Comparison of ENCODE assay signal across 24 cellular contexts in the genomic region with DNA sequence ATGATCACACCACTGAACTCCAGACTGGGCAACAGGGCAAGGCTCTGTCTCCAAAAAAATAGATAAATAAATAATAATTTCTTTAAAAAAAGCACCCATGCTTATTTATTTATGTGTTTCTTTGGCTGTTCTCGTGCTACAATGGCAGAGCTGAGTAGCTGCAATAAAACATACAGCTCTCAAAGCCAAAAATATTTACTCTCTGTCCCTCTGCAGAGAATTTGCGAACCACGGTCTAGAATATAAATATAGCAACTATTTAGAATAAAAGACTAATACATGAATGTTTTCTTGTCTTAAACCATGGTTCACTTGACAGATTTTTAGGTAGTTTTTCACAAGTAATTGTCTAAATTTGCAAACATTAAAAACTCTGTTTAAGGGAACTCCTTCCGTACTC.
"Had no signal": no experiment of that assay in that cellular context is flagged by ENCODE, and none has a peak within 500 bp of the region (broad histone marks: within the 10 kb centered on the region; RNA-seq: fewer than 3 reads in every experiment).

No MANE protein-coding gene starts in this region.

- H3K9me3 Mint-ChIP-seq: immature natural killer cell; mesothelial cell of epicardium; naive B cell; natural killer cell treated with Interleukin-12 subunit alpha and Interleukin-12 subunit beta and Interleukin-15 and Interleukin-18, amount 100 ng/mL, for 72 hours; neural progenitor cell; stimulated activated naive CD8-positive, alpha-beta T cell treated with anti-CD3 and anti-CD28 coated beads, Interleukin-15, amount 100 ng/mL, for 72 hours had no signal

- H3K27me3 Mint-ChIP-seq: naive B cell; natural killer cell treated with Interleukin-12 subunit alpha and Interleukin-12 subunit beta and Interleukin-15 and Interleukin-18, amount 100 ng/mL, for 72 hours; stimulated activated naive CD8-positive, alpha-beta T cell treated with anti-CD3 and anti-CD28 coated beads, Interleukin-15, amount 100 ng/mL, for 72 hours had no signal

- H3K36me3 ChIP-seq: prostate gland, right atrium auricular region, thyroid gland, vagina had no signal

- H3K4me3 ChIP-seq: coronary artery, lower lobe of right lung, mucosa of descending colon, neural progenitor cell, prostate gland, right atrium auricular region, smooth muscle cell, thyroid gland, vagina had no signal

- H3K9ac ChIP-seq: neural progenitor cell, parathyroid adenoma had no signal

- H3K4me3 Mint-ChIP-seq: immature natural killer cell; mesothelial cell of epicardium; naive B cell; natural killer cell treated with Interleukin-12 subunit alpha and Interleukin-12 subunit beta and Interleukin-15 and Interleukin-18, amount 100 ng/mL, for 72 hours; neural progenitor cell; stimulated activated naive CD8-positive, alpha-beta T cell treated with anti-CD3 and anti-CD28 coated beads, Interleukin-15, amount 100 ng/mL, for 72 hours had no signal

- H2AFZ ChIP-seq: neural progenitor cell, parathyroid adenoma had no signal

- H3K4me1 ChIP-seq: lower lobe of right lung, neural progenitor cell, parathyroid adenoma, prostate gland, thyroid gland, vagina had no signal

- DNase-seq: dermis blood vessel endothelial cell; immature natural killer cell; islet precursor cell; kidney glomerular epithelial cell; left ventricle myocardium superior; lower lobe of right lung; mesenchymal stem cell; mucosa of descending colon; naive B cell; stimulated activated CD4-positive, alpha-beta T cell treated with anti-CD3 and anti-CD28 coated beads, Interleukin-2, amount 100 ng/mL, for 48 hours; stimulated activated naive CD4-positive, alpha-beta T cell; stimulated activated naive CD8-positive, alpha-beta T cell treated with anti-CD3 and anti-CD28 coated beads, Interleukin-15, amount 100 ng/mL, for 72 hours; thyroid gland; trophoblast cell had no signal

- H3K27ac ChIP-seq: coronary artery, lower lobe of right lung, neural progenitor cell, parathyroid adenoma, prostate gland, right atrium auricular region, thyroid gland, vagina had no signal

- H3K4me1 Mint-ChIP-seq: mesothelial cell of epicardium had no signal

- H3K9me3 ChIP-seq: lower lobe of right lung, mucosa of descending colon, prostate gland, right atrium auricular region, thyroid gland, vagina had no signal

- H3K27me3 ChIP-seq: neural progenitor cell, right atrium auricular region, thyroid gland, vagina had no signal

- H3K4me2 ChIP-seq: neural progenitor cell, smooth muscle cell had no signal

- H3K79me2 ChIP-seq: parathyroid adenoma had no signal

- H3K27ac Mint-ChIP-seq: mesothelial cell of epicardium, neural progenitor cell had no signal

- ATAC-seq: left ventricle myocardium superior; lower lobe of right lung; mucosa of descending colon; natural killer cell treated with Interleukin-12 subunit alpha and Interleukin-12 subunit beta and Interleukin-15 and Interleukin-18, amount 100 ng/mL, for 72 hours; sciatic nerve; stimulated activated naive CD8-positive, alpha-beta T cell treated with anti-CD3 and anti-CD28 coated beads, Interleukin-15, amount 100 ng/mL, for 72 hours had no signal
